ENCODE assay signal across 20 cellular contexts in genomic region chr10:7512487-7512886, GRCh38.
DNase-seq lines count a peak whose midpoint lies in the region; ATAC-seq and TF ChIP-seq lines count a peak whose summit lies in the region.
"Had no signal": no experiment of that assay in that cellular context is flagged by ENCODE, and none has a peak within 500 bp of the region (broad histone marks: within the 10 kb centered on the region; RNA-seq: fewer than 3 reads in every experiment).

No MANE protein-coding gene starts in this region.

- CTCF ChIA-PET in activated CD8-positive, alpha-beta T cell treated with anti-CD3 and anti-CD28 coated beads, Interleukin-2, amount 10 ng/mL, durations not matched to agents 7 days and 5 days (lab: Charles Lee) = no interaction called here
- CTCF ChIA-PET in activated CD4-positive, alpha-beta memory T cell treated with anti-CD3 and anti-CD28 coated beads, Interleukin-2, amount 10 ng/mL, durations not matched to agents 7 days and 5 days (lab: Charles Lee) = interaction anchor here (1.0 kb wide), 1 partner anchor 13 kb away, joined by 3 read pairs; no protein-coding TSS in a partner anchor

- peaks cover 25% of the 10 kb centered on the region for H3K4me1 Mint-ChIP-seq in activated T-cell treated with anti-CD3 and anti-CD28 coated beads, Interleukin-2, amount 50 U/mL, for 72 hours (ENCODE audit: low read depth)
- H3K4me1 Mint-ChIP-seq in activated T-cell treated with anti-CD3 and anti-CD28 coated beads, Interleukin-2, amount 50 U/mL, for 4 hours (ENCODE audit: low read depth) = peaks cover 27% of the 10 kb centered on the region
- peaks cover 79% of the 10 kb centered on the region for H3K4me1 Mint-ChIP-seq in activated CD8-positive, alpha-beta T cell treated with anti-CD3 and anti-CD28 coated beads, Interleukin-2, amount 10 ng/mL, durations not matched to agents 7 days and 5 days (ENCODE audit: low read depth)
- peaks cover 45 to 57% of the 10 kb centered on the region in 2 donors for H3K4me1 Mint-ChIP-seq in natural killer cell
- peaks cover 41% of the 10 kb centered on the region for H3K4me1 Mint-ChIP-seq in activated CD4-positive, alpha-beta memory T cell treated with anti-CD3 and anti-CD28 coated beads, Interleukin-2, amount 10 ng/mL, durations not matched to agents 7 days and 5 days

- no peaks in the 10 kb centered on the region for H3K27me3 Mint-ChIP-seq in activated T-cell treated with anti-CD3 and anti-CD28 coated beads, Interleukin-2, amount 50 U/mL, for 72 hours (ENCODE audit: low read depth)
- H3K27me3 Mint-ChIP-seq in activated T-cell treated with anti-CD3 and anti-CD28 coated beads, Interleukin-2, amount 50 U/mL, for 4 hours (ENCODE audit: low read depth) = no peaks in the 10 kb centered on the region
- H3K27me3 Mint-ChIP-seq in activated CD8-positive, alpha-beta T cell treated with anti-CD3 and anti-CD28 coated beads, Interleukin-2, amount 10 ng/mL, durations not matched to agents 7 days and 5 days (ENCODE audit: low read depth) = no peaks in the 10 kb centered on the region
- H3K27me3 Mint-ChIP-seq in natural killer cell (ENCODE audit: low read depth in 2 of 2) = no peaks in the 10 kb centered on the region
- peaks cover 3% of the 10 kb centered on the region for H3K27me3 Mint-ChIP-seq in activated CD4-positive, alpha-beta memory T cell treated with anti-CD3 and anti-CD28 coated beads, Interleukin-2, amount 10 ng/mL, durations not matched to agents 7 days and 5 days
- H3K27me3 Mint-ChIP-seq: IgD-negative memory B cell had no signal

- no peak for TF ChIP-seq CTCF in natural killer cell (IDR thresholded peaks at IDR 0.05)

- H3K27ac Mint-ChIP-seq in activated T-cell treated with anti-CD3 and anti-CD28 coated beads, Interleukin-2, amount 50 U/mL, for 72 hours = peak overlapping the region; percentile 25
- peak overlapping the region; percentile 67 for H3K27ac Mint-ChIP-seq in activated CD8-positive, alpha-beta T cell treated with anti-CD3 and anti-CD28 coated beads, Interleukin-2, amount 10 ng/mL, durations not matched to agents 7 days and 5 days
- peak overlapping the region; percentile 3 to 80 for H3K27ac Mint-ChIP-seq in natural killer cell
- H3K27ac Mint-ChIP-seq in activated CD4-positive, alpha-beta memory T cell treated with anti-CD3 and anti-CD28 coated beads, Interleukin-2, amount 10 ng/mL, durations not matched to agents 7 days and 5 days = no peak overlapping the region
- H3K27ac Mint-ChIP-seq: IgD-negative memory B cell, neural progenitor cell had no signal

- H3K9me3 Mint-ChIP-seq in activated T-cell treated with anti-CD3 and anti-CD28 coated beads, Interleukin-2, amount 50 U/mL, for 72 hours = peaks cover 10 to 19% of the 10 kb centered on the region in 2 donors
- peaks cover 20% of the 10 kb centered on the region for H3K9me3 Mint-ChIP-seq in activated T-cell treated with anti-CD3 and anti-CD28 coated beads, Interleukin-2, amount 50 U/mL, for 4 hours
- peaks cover 42% of the 10 kb centered on the region for H3K9me3 Mint-ChIP-seq in activated CD8-positive, alpha-beta T cell treated with anti-CD3 and anti-CD28 coated beads, Interleukin-2, amount 10 ng/mL, durations not matched to agents 7 days and 5 days (ENCODE audit: insufficient read depth)
- H3K9me3 Mint-ChIP-seq in natural killer cell = peaks cover 0 to 5% of the 10 kb centered on the region in 2 donors
- H3K9me3 Mint-ChIP-seq in activated CD4-positive, alpha-beta memory T cell treated with anti-CD3 and anti-CD28 coated beads, Interleukin-2, amount 10 ng/mL, durations not matched to agents 7 days and 5 days = peaks cover 33% of the 10 kb centered on the region

- intact Hi-C loops in natural killer cell (cut with micrococcal nuclease) = no loop called here

- ATAC-seq in activated T-cell treated with anti-CD3 and anti-CD28 coated beads, Interleukin-2, amount 50 U/mL, for 72 hours (replicated peaks in 1 of 2) = no peak
- no peak for ATAC-seq in activated T-cell treated with anti-CD3 and anti-CD28 coated beads, Interleukin-2, amount 50 U/mL, for 4 hours
- ATAC-seq in HG02678 (IDR thresholded peaks at IDR 0.05; ENCODE audit: unreplicated experiment) (peak; percentile 55), natural killer cell (peak in 1 of 3 donors; percentile 30)
- no peak for ATAC-seq in activated CD8-positive, alpha-beta T cell treated with anti-CD3 and anti-CD28 coated beads, Interleukin-2, amount 10 ng/mL, durations not matched to agents 7 days and 5 days
- ATAC-seq: gastroesophageal sphincter, PC-3 had no signal

- POLR2A ChIA-PET in activated CD8-positive, alpha-beta T cell treated with anti-CD3 and anti-CD28 coated beads, Interleukin-2, amount 10 ng/mL, durations not matched to agents 7 days and 5 days (lab: Charles Lee) = interaction anchor here (0.8 kb wide), 1 partner anchor 28 kb away, joined by 4 read pairs; no protein-coding TSS in a partner anchor
- POLR2A ChIA-PET in activated CD4-positive, alpha-beta memory T cell treated with anti-CD3 and anti-CD28 coated beads, Interleukin-2, amount 10 ng/mL, durations not matched to agents 7 days and 5 days (lab: Charles Lee) = no interaction called here

- H3K36me3 Mint-ChIP-seq in activated T-cell treated with anti-CD3 and anti-CD28 coated beads, Interleukin-2, amount 50 U/mL, for 72 hours (ENCODE audit: insufficient read depth in 2 of 2) = peaks cover 22 to 24% of the 10 kb centered on the region in 2 donors
- peaks cover 3% of the 10 kb centered on the region for H3K36me3 Mint-ChIP-seq in activated T-cell treated with anti-CD3 and anti-CD28 coated beads, Interleukin-2, amount 50 U/mL, for 4 hours (ENCODE audit: insufficient read depth)
- peaks cover 41% of the 10 kb centered on the region for H3K36me3 Mint-ChIP-seq in activated CD8-positive, alpha-beta T cell treated with anti-CD3 and anti-CD28 coated beads, Interleukin-2, amount 10 ng/mL, durations not matched to agents 7 days and 5 days (ENCODE audit: low read depth)
- peaks cover 8% of the 10 kb centered on the region for H3K36me3 Mint-ChIP-seq in natural killer cell
- peaks cover 37% of the 10 kb centered on the region for H3K36me3 Mint-ChIP-seq in activated CD4-positive, alpha-beta memory T cell treated with anti-CD3 and anti-CD28 coated beads, Interleukin-2, amount 10 ng/mL, durations not matched to agents 7 days and 5 days (ENCODE audit: low read depth)
- H3K36me3 Mint-ChIP-seq: neural progenitor cell had no signal

- DNase-seq in activated T-cell treated with anti-CD3 and anti-CD28 coated beads, Interleukin-2, amount 50 U/mL, for 72 hours = no peak
- no peak for DNase-seq in activated T-cell treated with anti-CD3 and anti-CD28 coated beads, Interleukin-2, amount 50 U/mL, for 4 hours
- DNase-seq in activated CD8-positive, alpha-beta T cell treated with anti-CD3 and anti-CD28 coated beads, Interleukin-2, amount 10 ng/mL, durations not matched to agents 7 days and 5 days = no peak
- DNase-seq in natural killer cell (no peak), NCI-H1694 (lab: John Stamatoyannopoulos, UW) (no peak), kidney tubule cell (ENCODE audit: low spot score) (no peak)
- no peak for DNase-seq in activated CD4-positive, alpha-beta memory T cell treated with anti-CD3 and anti-CD28 coated beads, Interleukin-2, amount 10 ng/mL, durations not matched to agents 7 days and 5 days
- DNase-seq: activated CD8-positive, alpha-beta memory T cell treated with anti-CD3 and anti-CD28 coated beads, Interleukin-2, amount 50 U/mL, for 48 hours; amniotic stem cell; GM23248; NCI-H1436; PC-3; sigmoid colon; stimulated activated CD8-positive, alpha-beta memory T cell treated with anti-CD3 and anti-CD28 coated beads, Interleukin-4, amount 100 ng/mL, for 48 hours; transverse colon; WERI-Rb-1 had no signal

- no peak overlapping the region for H3K4me3 Mint-ChIP-seq in activated T-cell treated with anti-CD3 and anti-CD28 coated beads, Interleukin-2, amount 50 U/mL, for 72 hours
- H3K4me3 Mint-ChIP-seq in activated T-cell treated with anti-CD3 and anti-CD28 coated beads, Interleukin-2, amount 50 U/mL, for 4 hours = no peak overlapping the region
- no peak overlapping the region for H3K4me3 Mint-ChIP-seq in activated CD8-positive, alpha-beta T cell treated with anti-CD3 and anti-CD28 coated beads, Interleukin-2, amount 10 ng/mL, durations not matched to agents 7 days and 5 days
- peak overlapping the region; percentile 25 for H3K4me3 Mint-ChIP-seq in natural killer cell
- H3K4me3 Mint-ChIP-seq in activated CD4-positive, alpha-beta memory T cell treated with anti-CD3 and anti-CD28 coated beads, Interleukin-2, amount 10 ng/mL, durations not matched to agents 7 days and 5 days = no peak overlapping the region
- H3K4me3 Mint-ChIP-seq: neural progenitor cell had no signal
